1 cellular context compared by ENCODE assay signal in the genomic region with DNA sequence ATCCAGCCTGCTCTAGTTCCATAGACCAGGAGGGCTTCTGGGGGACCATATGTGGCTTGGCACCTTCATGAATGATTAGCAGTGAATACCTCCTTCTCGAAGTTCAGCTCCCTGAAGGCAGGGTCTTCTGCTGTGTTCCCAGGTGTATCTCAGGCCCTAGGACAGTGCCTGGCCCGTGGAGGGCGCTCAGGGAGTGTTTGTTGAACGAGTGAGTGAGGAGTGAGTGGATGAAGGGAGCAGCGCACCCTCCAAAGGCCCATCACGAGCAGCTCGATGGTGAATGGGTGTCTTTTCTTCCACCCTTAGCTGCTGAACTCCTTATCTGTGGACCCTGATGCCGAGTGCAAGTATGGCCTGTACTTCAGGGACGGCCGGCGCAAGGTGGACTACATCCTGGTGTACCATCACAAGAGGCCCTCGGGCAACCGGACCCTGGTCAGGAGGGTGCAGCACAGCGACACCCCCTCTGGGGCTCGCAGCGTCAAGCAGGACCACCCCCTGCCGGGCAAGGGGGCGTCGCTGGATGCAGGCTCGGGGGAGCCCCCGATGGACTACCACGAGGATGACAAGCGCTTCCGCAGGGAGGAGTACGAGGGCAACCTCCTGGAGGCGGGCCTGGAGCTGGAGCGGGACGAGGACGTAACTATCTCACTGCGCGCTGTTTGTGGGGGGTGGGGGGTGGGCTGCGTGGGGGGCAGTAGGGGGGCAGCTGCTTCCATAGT.
TF ChIP-seq lines count a peak whose summit lies in the region.

No MANE protein-coding gene starts in this region.

TF ChIP-seq in HCT116, 20 proteins besides CTCF, POLR2A, EP300 and RAD21:
- TF ChIP-seq ELF1 (IDR thresholded peaks at IDR 0.05; ENCODE audit: borderline replicate concordance, low read depth) (no peak), SP1 (IDR thresholded peaks at IDR 0.05; ENCODE audit: low read depth) (no peak), ZFX (IDR thresholded peaks at IDR 0.05) (no peak), ZNF274 (IDR thresholded peaks at IDR 0.05; ENCODE audit: low read depth, low read length) (no peak), EGR1 (IDR thresholded peaks at IDR 0.05; ENCODE audit: low read depth) (no peak), TCF7L2 (IDR thresholded peaks at IDR 0.05; ENCODE audit: borderline replicate concordance, extremely low read depth, insufficient read depth, insufficient read length) (no peak), SRF (IDR thresholded peaks at IDR 0.05; ENCODE audit: low read depth) (no peak), SIN3A (IDR thresholded peaks at IDR 0.05; ENCODE audit: low read depth) (no peak), CBX3 (IDR thresholded peaks at IDR 0.05; ENCODE audit: low read depth) (no peak), FOSL1 (IDR thresholded peaks at IDR 0.05; ENCODE audit: low read depth) (no peak), JUND (IDR thresholded peaks at IDR 0.05) (no peak)
- TF ChIP-seq, protein P1, sequence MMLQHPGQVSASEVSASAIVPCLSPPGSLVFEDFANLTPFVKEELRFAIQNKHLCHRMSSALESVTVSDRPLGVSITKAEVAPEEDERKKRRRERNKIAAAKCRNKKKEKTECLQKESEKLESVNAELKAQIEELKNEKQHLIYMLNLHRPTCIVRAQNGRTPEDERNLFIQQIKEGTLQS (IDR thresholded peaks at IDR 0.05) = no peak
- TF ChIP-seq, protein P2, sequence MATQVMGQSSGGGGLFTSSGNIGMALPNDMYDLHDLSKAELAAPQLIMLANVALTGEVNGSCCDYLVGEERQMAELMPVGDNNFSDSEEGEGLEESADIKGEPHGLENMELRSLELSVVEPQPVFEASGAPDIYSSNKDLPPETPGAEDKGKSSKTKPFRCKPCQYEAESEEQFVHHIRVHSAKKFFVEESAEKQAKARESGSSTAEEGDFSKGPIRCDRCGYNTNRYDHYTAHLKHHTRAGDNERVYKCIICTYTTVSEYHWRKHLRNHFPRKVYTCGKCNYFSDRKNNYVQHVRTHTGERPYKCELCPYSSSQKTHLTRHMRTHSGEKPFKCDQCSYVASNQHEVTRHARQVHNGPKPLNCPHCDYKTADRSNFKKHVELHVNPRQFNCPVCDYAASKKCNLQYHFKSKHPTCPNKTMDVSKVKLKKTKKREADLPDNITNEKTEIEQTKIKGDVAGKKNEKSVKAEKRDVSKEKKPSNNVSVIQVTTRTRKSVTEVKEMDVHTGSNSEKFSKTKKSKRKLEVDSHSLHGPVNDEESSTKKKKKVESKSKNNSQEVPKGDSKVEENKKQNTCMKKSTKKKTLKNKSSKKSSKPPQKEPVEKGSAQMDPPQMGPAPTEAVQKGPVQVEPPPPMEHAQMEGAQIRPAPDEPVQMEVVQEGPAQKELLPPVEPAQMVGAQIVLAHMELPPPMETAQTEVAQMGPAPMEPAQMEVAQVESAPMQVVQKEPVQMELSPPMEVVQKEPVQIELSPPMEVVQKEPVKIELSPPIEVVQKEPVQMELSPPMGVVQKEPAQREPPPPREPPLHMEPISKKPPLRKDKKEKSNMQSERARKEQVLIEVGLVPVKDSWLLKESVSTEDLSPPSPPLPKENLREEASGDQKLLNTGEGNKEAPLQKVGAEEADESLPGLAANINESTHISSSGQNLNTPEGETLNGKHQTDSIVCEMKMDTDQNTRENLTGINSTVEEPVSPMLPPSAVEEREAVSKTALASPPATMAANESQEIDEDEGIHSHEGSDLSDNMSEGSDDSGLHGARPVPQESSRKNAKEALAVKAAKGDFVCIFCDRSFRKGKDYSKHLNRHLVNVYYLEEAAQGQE (IDR thresholded peaks at IDR 0.05; ENCODE audit: low read depth) = no peak
- TF ChIP-seq, protein P3, sequence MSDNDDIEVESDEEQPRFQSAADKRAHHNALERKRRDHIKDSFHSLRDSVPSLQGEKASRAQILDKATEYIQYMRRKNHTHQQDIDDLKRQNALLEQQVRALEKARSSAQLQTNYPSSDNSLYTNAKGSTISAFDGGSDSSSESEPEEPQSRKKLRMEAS (IDR thresholded peaks at IDR 0.05) = no peak
